Comparison of ENCODE assay signal across 13 cellular contexts in the genomic region with DNA sequence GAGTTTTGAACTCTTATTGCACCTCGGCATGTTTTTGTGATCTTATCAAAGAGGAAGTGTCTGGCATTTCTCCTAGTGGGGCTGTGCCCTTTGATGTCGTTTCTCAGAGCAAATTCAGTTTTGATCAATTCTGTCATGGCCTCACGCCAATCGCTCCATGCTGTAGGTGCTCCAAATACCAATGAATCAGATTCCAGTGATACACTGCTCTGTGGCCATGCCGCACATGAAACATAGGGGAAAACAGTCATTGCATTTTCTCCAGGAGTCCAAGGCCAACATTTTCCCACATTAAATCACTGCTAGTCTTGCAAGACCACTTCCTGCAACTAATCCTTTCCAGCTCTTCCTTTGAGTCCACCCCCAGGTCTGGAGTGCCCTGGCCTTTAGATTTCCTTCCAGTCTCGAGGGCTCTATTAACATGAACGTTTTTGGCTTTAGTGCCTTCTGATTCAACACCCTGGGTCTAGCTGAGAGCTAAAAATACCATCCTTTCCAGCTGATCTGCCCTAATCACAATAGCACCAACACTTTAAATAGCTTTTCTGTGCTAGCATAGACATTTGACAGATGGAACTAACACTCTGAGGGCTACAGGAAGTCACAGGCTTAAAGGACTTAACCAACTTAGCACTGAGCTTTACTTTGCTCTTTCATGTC. TPM values are rescaled to one million over a fixed set of nuclear protein-coding genes. Genes with fewer than 3 reads are reported as not detected.
A peak's percentile ranks its signal among the peaks of the same experiment; 100 is the strongest.
DNase-seq lines count a peak whose midpoint lies in the region; ATAC-seq and TF ChIP-seq lines count a peak whose summit lies in the region.
"Had no signal": no experiment of that assay in that cellular context is flagged by ENCODE, and none has a peak within 500 bp of the region (broad histone marks: within the 10 kb centered on the region; RNA-seq: fewer than 3 reads in every experiment).

No MANE protein-coding gene starts in this region.

- peak overlapping the region; percentile 68 to 90 for H3K27ac ChIP-seq in right atrium auricular region
- H3K27ac ChIP-seq in gastrocnemius medialis: peak overlapping the region; percentile 75 to 87 (median 84)

- peak in 1 of 2 donors; percentile 53 for TF ChIP-seq POLR2A in gastrocnemius medialis (IDR thresholded peaks at IDR 0.05)

- no peaks in the 10 kb centered on the region for H3K9me3 ChIP-seq in adipocyte (ENCODE audit: control insufficient read depth, low read length)
- H3K9me3 ChIP-seq in right atrium auricular region: no peaks in the 10 kb centered on the region
- H3K9me3 ChIP-seq in gastrocnemius medialis: no peaks in the 10 kb centered on the region

- peaks cover 17% of the 10 kb centered on the region for H3K36me3 ChIP-seq in adipocyte (ENCODE audit: control insufficient read depth, insufficient read depth, low read length, severe bottlenecking)
- H3K36me3 ChIP-seq in right atrium auricular region: peaks cover 13% of the 10 kb centered on the region
- peaks cover 0 to 12% of the 10 kb centered on the region in 2 donors for H3K36me3 ChIP-seq in gastrocnemius medialis

- H3K4me1 ChIP-seq in adipocyte (ENCODE audit: control insufficient read depth, insufficient read depth, low read length) (peaks cover 67% of the 10 kb centered on the region), right atrium auricular region (peaks cover 0 to 82% of the 10 kb centered on the region in 2 donors), gastrocnemius medialis (peaks cover 76 to 78% of the 10 kb centered on the region in 2 donors)

- in situ Hi-C loops in gastrocnemius medialis (cut with MboI; ENCODE audit: low sequenced_read_pairs in 4 of 4): no loop called here

- DNase-seq in GOT3 (lab: John Stamatoyannopoulos, UW): peak; percentile 41
- peak; percentile 80 for DNase-seq in adipocyte (ENCODE audit: low read depth)
- DNase-seq in right atrium auricular region (ENCODE audit: low spot score): no peak
- peak; percentile 22 to 49 for DNase-seq in gastrocnemius medialis
- no peak for DNase-seq in NCI-H2081 (lab: John Stamatoyannopoulos, UW)
- DNase-seq in DMS114 treated with DMSO at 0.1 percent for 48 hours (lab: John Stamatoyannopoulos, UW; ENCODE audit: unreplicated experiment): no peak
- DNase-seq in activated CD4-positive, alpha-beta T cell treated with anti-CD3 and anti-CD28 coated beads, Interleukin-2, amount 50 U/mL, for 4 hours: no peak
- DNase-seq: erythroblast, NCI-H2029, T-helper 17 cell had no signal

- TF ChIP-seq CTCF in right atrium auricular region (IDR thresholded peaks at IDR 0.05): no peak
- TF ChIP-seq CTCF in gastrocnemius medialis (IDR thresholded peaks at IDR 0.05 in 4 of 5, conservative IDR thresholded peaks at IDR 0.05 in 1 of 5): no peak

- intact Hi-C loops in gastrocnemius medialis (cut with DNase I; ENCODE audit: low total_unique reads): no loop called here

- ATAC-seq in gastrocnemius medialis (peak; percentile 90 to 93), GM21515 (IDR thresholded peaks at IDR 0.05; ENCODE audit: unreplicated experiment) (no peak)
- ATAC-seq: stimulated activated memory B cell treated with anti-CD40 and anti-IgM and Interleukin-4, amounts not matched to agents 10 μg/mL and 1 μg/mL and 100 μg/mL, for 72 hours; T-helper 17 cell had no signal

- H3K4me3 ChIP-seq in adipocyte (ENCODE audit: low read length) (peak overlapping the region; percentile 61), right atrium auricular region (no peak overlapping the region), gastrocnemius medialis (no peak overlapping the region)

- H3K27me3 ChIP-seq in adipocyte (replicated peaks; ENCODE audit: control insufficient read depth, insufficient read depth, low read length): no peaks in the 10 kb centered on the region
- no peaks in the 10 kb centered on the region for H3K27me3 ChIP-seq in right atrium auricular region
- H3K27me3 ChIP-seq in gastrocnemius medialis: no peaks in the 10 kb centered on the region

- peak overlapping the region; percentile 45 for H3K9ac ChIP-seq in adipocyte (ENCODE audit: low read length)

RNA-seq across cellular contexts. Expression of a gene that starts 18.2 kb away (rescaled TPM):
- total RNA-seq in right atrium auricular region (10 to 100 TPM; 39.2 to 61.9 TPM), gastrocnemius medialis (10 to 100 TPM in 2 of 4 donors, 1 to 10 TPM in 2; 4.7 to 13.8 (median 10.0) TPM)

RNA-seq across cellular contexts. Expression of a gene that starts 39.8 kb away (rescaled TPM):
- not detected for total RNA-seq in right atrium auricular region
- under 1 TPM in 2 of 4 donors, not detected in 2; 0.15 to 0.75 TPM for total RNA-seq in gastrocnemius medialis
- total RNA-seq: activated T-helper 2 cell treated with anti-CD3 and anti-CD28 coated beads, Interferon-gamma antibody, Interleukin-2, Interleukin-4, amounts not matched to agents 10 μg/mL and 5 μg/mL and 100 μg/mL, durations not matched to agents 14 hours and 24 hours and 36 hours; T-helper 17 cell had no signal

RNA-seq across cellular contexts. Expression of a gene that starts 47.5 kb away (rescaled TPM):
- total RNA-seq in right atrium auricular region: not detected
- not detected for total RNA-seq in gastrocnemius medialis
- total RNA-seq: activated T-helper 2 cell treated with anti-CD3 and anti-CD28 coated beads, Interferon-gamma antibody, Interleukin-2, Interleukin-4, amounts not matched to agents 10 μg/mL and 5 μg/mL and 100 μg/mL, durations not matched to agents 14 hours and 24 hours and 36 hours; T-helper 17 cell had no signal

Comparison
In these comparisons a context has a peak if more than half of its experiments do, and no peak if none do; other contexts are left out.
1. DNase-seq: peak in GOT3 (single experiment), adipocyte (single experiment) and gastrocnemius medialis (2 of 2); none in right atrium auricular region (single experiment), NCI-H2081 (0 of 2), DMS114 treated with DMSO at 0.1 percent for 48 hours (single experiment) and activated CD4-positive, alpha-beta T cell treated with anti-CD3 and anti-CD28 coated beads, Interleukin-2, amount 50 U/mL, for 4 hours (0 of 2).